Comparison of ENCODE assay signal across 22 cellular contexts in genomic region chr11:119903389-119903788, GRCh38.
"Had no signal": no experiment of that assay in that cellular context is flagged by ENCODE, and none has a peak within 500 bp of the region (broad histone marks: within the 10 kb centered on the region; RNA-seq: fewer than 3 reads in every experiment).

No MANE protein-coding gene starts in this region.

- H3K4me1 Mint-ChIP-seq: activated B cell treated with CpG ODN at 0.5 μM for 24 hours; activated CD4-positive, alpha-beta T cell treated with anti-CD3 and anti-CD28 coated beads for 36 hours; activated naive CD8-positive, alpha-beta T cell treated with anti-CD3 and anti-CD28 coated beads for 36 hours; central memory CD8-positive, alpha-beta T cell had no signal

- H3K4me3 Mint-ChIP-seq: activated B cell treated with CpG ODN at 0.5 μM for 24 hours; activated CD4-positive, alpha-beta T cell treated with anti-CD3 and anti-CD28 coated beads for 36 hours; activated naive CD8-positive, alpha-beta T cell treated with anti-CD3 and anti-CD28 coated beads for 36 hours; activated T-cell treated with anti-CD3 and anti-CD28 coated beads, Interleukin-2, amount 50 U/mL, for 4 hours; central memory CD8-positive, alpha-beta T cell; naive B cell; neural crest cell had no signal

- H3K9me3 Mint-ChIP-seq: activated B cell treated with CpG ODN at 0.5 μM for 24 hours; activated naive CD8-positive, alpha-beta T cell treated with anti-CD3 and anti-CD28 coated beads for 36 hours; activated T-cell treated with anti-CD3 and anti-CD28 coated beads, Interleukin-2, amount 50 U/mL, for 4 hours; activated T-helper 2 cell treated with anti-CD3 and anti-CD28 coated beads, Interferon-gamma antibody, Interleukin-2, Interleukin-4, amounts not matched to agents 10 μg/mL and 5 μg/mL and 100 μg/mL, durations not matched to agents 14 hours and 24 hours and 36 hours; central memory CD8-positive, alpha-beta T cell; naive B cell; neural crest cell had no signal

- H3K9me3 ChIP-seq: breast epithelium, heart left ventricle, lower lobe of right lung, sigmoid colon, testis had no signal

- H3K36me3 ChIP-seq: breast epithelium, heart left ventricle, lower lobe of right lung, sigmoid colon had no signal

- ATAC-seq: activated CD4-positive, alpha-beta T cell treated with anti-CD3 and anti-CD28 coated beads for 36 hours; activated T-cell treated with anti-CD3 and anti-CD28 coated beads, Interleukin-2, amount 50 U/mL, for 4 hours; heart left ventricle; lower lobe of right lung had no signal

- H3K27ac ChIP-seq: breast epithelium, heart left ventricle, lower lobe of right lung, sigmoid colon, testis had no signal

- H3K27ac Mint-ChIP-seq: activated B cell treated with CpG ODN at 0.5 μM for 24 hours; activated CD4-positive, alpha-beta T cell treated with anti-CD3 and anti-CD28 coated beads for 36 hours; activated naive CD8-positive, alpha-beta T cell treated with anti-CD3 and anti-CD28 coated beads for 36 hours; activated T-helper 2 cell treated with anti-CD3 and anti-CD28 coated beads, Interferon-gamma antibody, Interleukin-2, Interleukin-4, amounts not matched to agents 10 μg/mL and 5 μg/mL and 100 μg/mL, durations not matched to agents 14 hours and 24 hours and 36 hours; naive B cell had no signal

- H3K36me3 Mint-ChIP-seq: activated naive CD8-positive, alpha-beta T cell treated with anti-CD3 and anti-CD28 coated beads for 36 hours; naive B cell had no signal

- H3K4me1 ChIP-seq: breast epithelium, sigmoid colon, testis had no signal

- H3K4me3 ChIP-seq: breast epithelium, heart left ventricle, lower lobe of right lung, sigmoid colon, testis had no signal

- DNase-seq: activated B cell treated with CpG ODN at 0.5 μM for 24 hours; activated CD4-positive, alpha-beta T cell treated with anti-CD3 and anti-CD28 coated beads for 36 hours; activated CD4-positive, alpha-beta T cell treated with anti-CD3 and anti-CD28 coated beads, Interleukin-2, amount 50 U/mL, for 48 hours; activated CD8-positive, alpha-beta memory T cell treated with anti-CD3 and anti-CD28 coated beads, Interleukin-2, amount 50 U/mL, for 48 hours; activated naive CD4-positive, alpha-beta T cell treated with Interleukin-2 at 50 U/mL for 16 hours; activated naive CD8-positive, alpha-beta T cell treated with anti-CD3 and anti-CD28 coated beads for 36 hours; activated T-cell treated with anti-CD3 and anti-CD28 coated beads, Interleukin-2, amount 50 U/mL, for 4 hours; heart left ventricle; lower lobe of right lung; mesendoderm; naive B cell; occipital lobe; sigmoid colon; stimulated activated CD4-positive, alpha-beta T cell treated with anti-CD3 and anti-CD28 coated beads, Interleukin-4, amount 100 ng/mL, for 1 hour; stimulated activated naive CD4-positive, alpha-beta T cell; T-helper 9 cell; testis; trophoblast cell had no signal

- H3K27me3 ChIP-seq: testis had no signal
